Comparison of ENCODE assay signal across 13 cellular contexts in genomic region chr16:14304891-14305459, GRCh38.
DNase-seq lines count a peak whose midpoint lies in the region; ATAC-seq and TF ChIP-seq lines count a peak whose summit lies in the region.
"Had no signal": no experiment of that assay in that cellular context is flagged by ENCODE, and none has a peak within 500 bp of the region (broad histone marks: within the 10 kb centered on the region; RNA-seq: fewer than 3 reads in every experiment).

No MANE protein-coding gene starts in this region.

- DNase-seq in PC-3 = no peak
- DNase-seq in retina = peak; percentile 73
- DNase-seq in islet precursor cell = no peak
- DNase-seq in GOT3 (lab: John Stamatoyannopoulos, UW) = no peak
- no peak for DNase-seq in GM19240 (ENCODE audit: insufficient read length, low spot score)
- DNase-seq: activated T-cell treated with anti-CD3 and anti-CD28 coated beads, Interleukin-2, amount 50 U/mL, for 72 hours; NCI-H1694; stimulated activated CD4-positive, alpha-beta T cell treated with anti-CD3 and anti-CD28 coated beads, Interleukin-2, amount 100 ng/mL, for 24 hours had no signal

- intact Hi-C loops in PC-3 (cut with micrococcal nuclease) = loop anchor here (5.0 to 10.0 kb wide), 2 partner anchors 80 to 152 kb away; no protein-coding TSS in a partner anchor

- no peaks in the 10 kb centered on the region for H3K9me2 ChIP-seq in PC-3 (replicated peaks; ENCODE audit: low read length)

- H3K36me3 ChIP-seq in PC-3 (ENCODE audit: low read depth, low read length) (no peaks in the 10 kb centered on the region), iPS-20b (ENCODE audit: insufficient read depth, low read depth, low read length) (no peaks in the 10 kb centered on the region)
- H3K36me3 ChIP-seq: BLaER1, heart left ventricle had no signal

- POLR2A ChIA-PET in PC-3 (lab: Charles Lee; ENCODE audit: unreplicated experiment) = no interaction called here

- peaks cover 55% of the 10 kb centered on the region for H3K4me1 ChIP-seq in PC-3 (ENCODE audit: insufficient read depth, low read length)
- H3K4me1 ChIP-seq in iPS-20b (ENCODE audit: insufficient read depth, low read length) = peaks cover 38% of the 10 kb centered on the region

- H3K9me3 ChIP-seq in PC-3 (ENCODE audit: low read length) (no peaks in the 10 kb centered on the region), iPS-20b (ENCODE audit: insufficient read depth, low read depth, low read length) (no peaks in the 10 kb centered on the region)
- H3K9me3 ChIP-seq: BLaER1, heart left ventricle had no signal

- no peaks in the 10 kb centered on the region for H3K27me3 ChIP-seq in PC-3 (ENCODE audit: low read length)
- H3K27me3 ChIP-seq in iPS-20b (ENCODE audit: insufficient read depth, low read length) = peaks cover 30% of the 10 kb centered on the region; the same call in 1 of the 2 replicates

- ATAC-seq in PC-3 (no peak), GM19463 (IDR thresholded peaks at IDR 0.05; ENCODE audit: unreplicated experiment) (no peak)
- ATAC-seq: activated T-cell treated with anti-CD3 and anti-CD28 coated beads, Interleukin-2, amount 50 U/mL, for 72 hours; heart left ventricle had no signal

- H3K4me3 ChIP-seq in GM08714 (ENCODE audit: low read length) = peak overlapping the region; percentile 91; the same call in 1 of the 2 replicates
- no peak overlapping the region for H3K4me3 ChIP-seq in PC-3 (ENCODE audit: low read length)
- H3K4me3 ChIP-seq in iPS-20b (ENCODE audit: low read length) = 0 out of 2 replicates have a peak overlapping the region, but pooled peaks have one; percentile 6
- H3K4me3 ChIP-seq: BLaER1 had no signal

- TF ChIP-seq CTCF in PC-3 (conservative IDR thresholded peaks at IDR 0.05; ENCODE audit: low read depth, low read length) = no peak

- H3K4me2 ChIP-seq in PC-3 (ENCODE audit: low read length) = peak overlapping the region; percentile 39; the same call in 1 of the 2 replicates

- H3K27ac ChIP-seq in PC-3 (ENCODE audit: low read length) (no peak overlapping the region), iPS-20b (ENCODE audit: low read length) (no peak overlapping the region)
- H3K27ac ChIP-seq: BLaER1 had no signal

- no peaks in the 10 kb centered on the region for H3F3A ChIP-seq in PC-3 (ENCODE audit: low read length, unreplicated experiment)

- BruUV-seq in PC-3 (replicated peaks; lab: Mats Ljungman, UMichigan) = no TSS peak

- H2AFZ ChIP-seq in PC-3 (ENCODE audit: low read length) = no peak overlapping the region

- H4K20me1 ChIP-seq in PC-3 (ENCODE audit: low read length) = no peaks in the 10 kb centered on the region

- CTCF ChIA-PET in PC-3 (lab: Charles Lee) = no interaction called here

- H3K9ac ChIP-seq in PC-3 (ENCODE audit: low read length) (no peak overlapping the region), iPS-20b (ENCODE audit: low read depth, low read length) (no peak overlapping the region)
- H3K9ac ChIP-seq: BLaER1 had no signal

- H3K79me2 ChIP-seq in PC-3 (ENCODE audit: low read length) = peaks cover 72% of the 10 kb centered on the region
